24 cellular contexts compared by ENCODE assay signal in genomic region chr1:55541296-55541695, GRCh38.
"Had no signal": no experiment of that assay in that cellular context is flagged by ENCODE, and none has a peak within 500 bp of the region (broad histone marks: within the 10 kb centered on the region; RNA-seq: fewer than 3 reads in every experiment).

No MANE protein-coding gene starts in this region.

- H3K4me1 ChIP-seq: lower lobe of right lung, psoas muscle, testis, upper lobe of left lung, uterus had no signal

- ATAC-seq: left ventricle myocardium superior; lower lobe of right lung; natural killer cell; psoas muscle; right cardiac atrium; stimulated activated memory B cell treated with anti-CD40 and anti-IgM and Interleukin-4, amounts not matched to agents 10 μg/mL and 1 μg/mL and 100 μg/mL, for 72 hours; stimulated activated naive CD8-positive, alpha-beta T cell treated with anti-CD3 and anti-CD28 coated beads, Interleukin-15, Interleukin-2, amounts not matched to agents 100 U/mL and 50 U/mL, for 24 hours had no signal

- H3K36me3 ChIP-seq: esophagus muscularis mucosa, lower lobe of right lung, ovary, sigmoid colon, tibial artery, upper lobe of left lung, uterus had no signal

- H3K27me3 ChIP-seq: esophagus muscularis mucosa, ovary, sigmoid colon, testis, tibial artery, upper lobe of left lung, uterus had no signal

- H3K27ac ChIP-seq: esophagus muscularis mucosa, lower lobe of right lung, ovary, psoas muscle, sigmoid colon, testis, tibial artery, upper lobe of left lung, uterus had no signal

- H3K9me3 ChIP-seq: esophagus muscularis mucosa, lower lobe of right lung, ovary, psoas muscle, sigmoid colon, testis, tibial artery, upper lobe of left lung, uterus had no signal

- DNase-seq: cortex of kidney; effector CD4-positive, alpha-beta T cell; hypothalamus; immature natural killer cell; islet precursor cell; kidney glomerular epithelial cell; left ventricle myocardium superior; lower lobe of right lung; natural killer cell; occipital lobe; ovary; posterior cingulate gyrus; psoas muscle; right cardiac atrium; sigmoid colon; stimulated activated CD4-positive, alpha-beta T cell treated with anti-CD3 and anti-CD28 coated beads, Interleukin-4, amount 100 ng/mL, for 4 hours; stimulated activated naive CD8-positive, alpha-beta T cell treated with anti-CD3 and anti-CD28 coated beads, Interleukin-15, Interleukin-2, amounts not matched to agents 100 U/mL and 50 U/mL, for 24 hours; substantia nigra; testis; tibial artery; upper lobe of left lung; uterus had no signal

- H3K4me3 ChIP-seq: esophagus muscularis mucosa, lower lobe of right lung, ovary, psoas muscle, sigmoid colon, testis, tibial artery, upper lobe of left lung, uterus had no signal
